24 cellular contexts compared by ENCODE assay signal in genomic region chr1:174748603-174749002, GRCh38.
"Had no signal": no experiment of that assay in that cellular context is flagged by ENCODE, and none has a peak within 500 bp of the region (broad histone marks: within the 10 kb centered on the region; RNA-seq: fewer than 3 reads in every experiment).

No MANE protein-coding gene starts in this region.

- H3K9me3 ChIP-seq: colonic mucosa, esophagus squamous epithelium, gastrocnemius medialis, heart right ventricle, left lung, lower lobe of right lung, mucosa of descending colon had no signal

- H3K27me3 ChIP-seq: colonic mucosa, esophagus squamous epithelium, gastrocnemius medialis, heart right ventricle, left lung had no signal

- H3K27ac ChIP-seq: colonic mucosa, epithelial cell of prostate, esophagus squamous epithelium, gastrocnemius medialis, heart right ventricle, left lung, lower lobe of right lung had no signal

- H3K36me3 ChIP-seq: colonic mucosa, esophagus squamous epithelium, gastrocnemius medialis, heart right ventricle, left lung, lower lobe of right lung had no signal

- ATAC-seq: effector memory CD8-positive, alpha-beta T cell; esophagus mucosa; gastrocnemius medialis; heart right ventricle; left cardiac atrium; left lung; left ventricle myocardium superior; lower lobe of right lung; mucosa of descending colon had no signal

- H3K4me1 ChIP-seq: colonic mucosa, esophagus squamous epithelium, gastrocnemius medialis, lower lobe of right lung had no signal

- H3K4me3 ChIP-seq: colonic mucosa, esophagus squamous epithelium, gastrocnemius medialis, heart right ventricle, left lung, lower lobe of right lung, mucosa of descending colon had no signal

- FAIRE-seq: endometrium, islet of Langerhans, keratinocyte had no signal

- DNase-seq: colonic mucosa; cortex of kidney; effector CD8-positive, alpha-beta T cell; effector memory CD8-positive, alpha-beta T cell; endodermal cell; esophagus squamous epithelium; foreskin fibroblast; foreskin melanocyte; gastrocnemius medialis; glutamatergic neuron; head of caudate nucleus; heart right ventricle; hippocampal formation; left cardiac atrium; left lung; left ventricle myocardium superior; lower lobe of right lung; mesenchymal stem cell; mucosa of descending colon had no signal
